In genomic region chr17:61714300-61714699, GRCh38 we compare ENCODE assay signal across 8 cellular contexts.
"Had no signal": no experiment of that assay in that cellular context is flagged by ENCODE, and none has a peak within 500 bp of the region (broad histone marks: within the 10 kb centered on the region; RNA-seq: fewer than 3 reads in every experiment).

No MANE protein-coding gene starts in this region.

- H3K4me2 ChIP-seq: KMS-11 had no signal

- H3K4me3 ChIP-seq: K562 had no signal

- DNase-seq: IMR-90, Karpas-422, KBM-7, KG1 had no signal

- FAIRE-seq: HepG2, K562 had no signal

- H3K9ac ChIP-seq: KMS-11 had no signal

- H3K27ac ChIP-seq: HL-60, KMS-11 had no signal

- ATAC-seq: HepG2, K562 had no signal
